In genomic region chr1:26788836-26789611, GRCh38 we compare ENCODE assay signal across 8 cellular contexts. TPM values are rescaled to one million over a fixed set of nuclear protein-coding genes. Genes with fewer than 3 reads are reported as not detected.
DNase-seq lines count a peak whose midpoint lies in the region; ATAC-seq and TF ChIP-seq lines count a peak whose summit lies in the region.

No MANE protein-coding gene starts in this region.

- peak overlapping the region; percentile 98 for H2AFZ ChIP-seq in PC-3 (ENCODE audit: low read length)

- no peaks in the 10 kb centered on the region for H3K9me2 ChIP-seq in PC-3 (replicated peaks; ENCODE audit: low read length)

- TSS peak; percentile 30 for BruUV-seq in PC-3 (replicated peaks; lab: Mats Ljungman, UMichigan)

- peaks cover 72% of the 10 kb centered on the region for H3K4me1 Mint-ChIP-seq in activated T-cell treated with anti-CD3 and anti-CD28 coated beads, Interleukin-2, amount 50 U/mL, for 4 hours (ENCODE audit: low read depth)

- peak overlapping the region; percentile 96 for H3K4me3 ChIP-seq in Jurkat, Clone E6-1 (ENCODE audit: low read length)
- H3K4me3 ChIP-seq in PC-3 (ENCODE audit: low read length) (peak overlapping the region; percentile 77), esophagus muscularis mucosa (peak overlapping the region; percentile 67 to 90 (median 72)), muscle layer of duodenum (ENCODE audit: low read depth in 1 of 2, low read length in 2 of 2) (peak overlapping the region; percentile 83 to 87)

- peak overlapping the region; percentile 92 for H3K4me2 ChIP-seq in PC-3 (ENCODE audit: low read length)

- peaks cover 13% of the 10 kb centered on the region for H3K36me3 Mint-ChIP-seq in activated T-cell treated with anti-CD3 and anti-CD28 coated beads, Interleukin-2, amount 50 U/mL, for 4 hours (ENCODE audit: insufficient read depth)

- H3K27me3 ChIP-seq in PC-3 (ENCODE audit: low read length) = no peaks in the 10 kb centered on the region
- H3K27me3 ChIP-seq in esophagus muscularis mucosa = no peaks in the 10 kb centered on the region
- no peaks in the 10 kb centered on the region for H3K27me3 ChIP-seq in muscle layer of duodenum (ENCODE audit: low read depth, low read length)

- peak overlapping the region; percentile 99 for H3K4me3 Mint-ChIP-seq in activated T-cell treated with anti-CD3 and anti-CD28 coated beads, Interleukin-2, amount 50 U/mL, for 4 hours

- TF ChIP-seq POLR2A in esophagus muscularis mucosa (IDR thresholded peaks at IDR 0.05; ENCODE audit: low read depth) = no peak

- H3K79me2 ChIP-seq in PC-3 (ENCODE audit: low read length) = peaks cover 8% of the 10 kb centered on the region; the same call in 1 of the 2 replicates

- peak overlapping the region; percentile 90 for H3K27ac ChIP-seq in PC-3 (ENCODE audit: low read length)
- H3K27ac ChIP-seq in esophagus muscularis mucosa (replicated peaks in 1 of 4) = peak overlapping the region; percentile 90 to 98 (median 98)
- peak overlapping the region; percentile 99 for H3K27ac ChIP-seq in muscle layer of duodenum (ENCODE audit: low read length)

- 1% methylated on average over 19 of the region's 19 CpGs for WGBS in esophagus muscularis mucosa

- POLR2A ChIA-PET in PC-3 (lab: Charles Lee; ENCODE audit: unreplicated experiment) = interaction anchor here (0.6 to 1.2 kb wide), 2 partner anchors 96 to 189 kb away, joined by 5 to 9 read pairs; no protein-coding TSS in a partner anchor

- peak; percentile 86 for DNase-seq in Jurkat, Clone E6-1 (ENCODE audit: low read depth, low spot score)
- DNase-seq in PC-3 (peak; percentile 90), esophagus muscularis mucosa (ENCODE audit: extremely low spot score) (peak; percentile 95)
- DNase-seq in activated T-cell treated with anti-CD3 and anti-CD28 coated beads, Interleukin-2, amount 50 U/mL, for 4 hours = peak; percentile 86
- peak; percentile 65 for DNase-seq in stimulated activated CD8-positive, alpha-beta memory T cell treated with anti-CD3 and anti-CD28 coated beads, Interleukin-7, amount 100 ng/mL, for 24 hours (ENCODE audit: low read depth)

- TF ChIP-seq CTCF in PC-3 (conservative IDR thresholded peaks at IDR 0.05; ENCODE audit: low read depth, low read length) = peak; percentile 96
- peak; percentile 94 to 99 (median 97) for TF ChIP-seq CTCF in esophagus muscularis mucosa (IDR thresholded peaks at IDR 0.05)

- H3K36me3 ChIP-seq in ES-I3 (ENCODE audit: insufficient read depth, low read length) = peaks cover 4% of the 10 kb centered on the region; the same call in 1 of the 2 replicates
- no peaks in the 10 kb centered on the region for H3K36me3 ChIP-seq in PC-3 (ENCODE audit: low read depth, low read length)
- H3K36me3 ChIP-seq in esophagus muscularis mucosa = peaks cover 1 to 23% (median 7%) of the 10 kb centered on the region in 4 donors
- peaks cover 5 to 16% of the 10 kb centered on the region in 2 donors for H3K36me3 ChIP-seq in muscle layer of duodenum (ENCODE audit: control insufficient read depth in 1 of 2, insufficient read depth in 2 of 2, low read length in 2 of 2)

- H3K9ac ChIP-seq in ES-I3 (ENCODE audit: low read depth, low read length) = peak overlapping the region; percentile 89
- peak overlapping the region; percentile 93 for H3K9ac ChIP-seq in PC-3 (ENCODE audit: low read length)

- H3K9me3 ChIP-seq in ES-I3 (ENCODE audit: control insufficient read depth, insufficient read depth, low read length) = no peaks in the 10 kb centered on the region
- H3K9me3 ChIP-seq in PC-3 (ENCODE audit: low read length) = no peaks in the 10 kb centered on the region
- H3K9me3 ChIP-seq in esophagus muscularis mucosa = no peaks in the 10 kb centered on the region
- no peaks in the 10 kb centered on the region for H3K9me3 ChIP-seq in muscle layer of duodenum (ENCODE audit: control insufficient read depth in 1 of 2, low read length in 2 of 2)

- no peak for TF ChIP-seq EP300 in esophagus muscularis mucosa (IDR thresholded peaks at IDR 0.05)

- no peaks in the 10 kb centered on the region for H3K27me3 Mint-ChIP-seq in activated T-cell treated with anti-CD3 and anti-CD28 coated beads, Interleukin-2, amount 50 U/mL, for 4 hours (ENCODE audit: low read depth)

- CTCF ChIA-PET in PC-3 (lab: Charles Lee) = interaction anchor here (0.5 to 2.4 kb wide), 9 partner anchors 10 to 285 kb away, joined by 3 to 44 read pairs (median 5); no protein-coding TSS in a partner anchor

- H3K4me1 ChIP-seq in ES-I3 (ENCODE audit: insufficient read depth, low read length) (peaks cover 15% of the 10 kb centered on the region), PC-3 (ENCODE audit: insufficient read depth, low read length) (peaks cover 38% of the 10 kb centered on the region), esophagus muscularis mucosa (peaks cover 35 to 62% (median 48%) of the 10 kb centered on the region in 4 donors), muscle layer of duodenum (ENCODE audit: control insufficient read depth in 1 of 2, insufficient read depth in 2 of 2, low read length in 2 of 2) (peaks cover 19 to 37% of the 10 kb centered on the region in 2 donors)

- no peaks in the 10 kb centered on the region for H3K9me3 Mint-ChIP-seq in activated T-cell treated with anti-CD3 and anti-CD28 coated beads, Interleukin-2, amount 50 U/mL, for 4 hours

- H4K20me1 ChIP-seq in PC-3 (ENCODE audit: low read length) = no peaks in the 10 kb centered on the region

- intact Hi-C loops in PC-3 (cut with micrococcal nuclease) = loop anchor here (1.0 to 5.0 kb wide), 4 partner anchors 73 to 187 kb away; partner anchors contain the start of gene SFN
- intact Hi-C loops in esophagus muscularis mucosa (cut with DNase I) = loop anchor here (2.0 to 10.0 kb wide), 4 partner anchors 64 to 186 kb away; no protein-coding TSS in a partner anchor

- peaks cover 4% of the 10 kb centered on the region for H3F3A ChIP-seq in PC-3 (ENCODE audit: low read length, unreplicated experiment)

- peak; percentile 43 for ATAC-seq in PC-3
- ATAC-seq in activated T-cell treated with anti-CD3 and anti-CD28 coated beads, Interleukin-2, amount 50 U/mL, for 4 hours = peak; percentile 30 to 37
- no peak for ATAC-seq in HG03520 (IDR thresholded peaks at IDR 0.05; ENCODE audit: unreplicated experiment)

RNA-seq across cellular contexts. Expression of gene PIGV, which starts 1.3 kb away (rescaled TPM):
- polyA plus RNA-seq in Jurkat, Clone E6-1 (2012; ENCODE audit: insufficient read depth, insufficient read length) = 9.3 TPM
- total RNA-seq in PC-3 (2014; rRNA removed) (6.0 and 8.8 TPM in 2 replicates), esophagus muscularis mucosa (10 to 100 TPM; 11.8 to 15.2 (median 13.7) TPM)
- 10 to 100 TPM in 2 of 3 donors, 1 to 10 TPM in 1; 8.4 to 11.2 (median 10.4) TPM for total RNA-seq in activated T-cell treated with anti-CD3 and anti-CD28 coated beads, Interleukin-2, amount 50 U/mL, for 4 hours

RNA-seq across cellular contexts. Expression of gene ZDHHC18, which starts 37.5 kb away (rescaled TPM):
- 42.1 TPM for polyA plus RNA-seq in Jurkat, Clone E6-1 (2012; ENCODE audit: insufficient read depth, insufficient read length)
- total RNA-seq in PC-3 (2014; rRNA removed) (18.1 and 26.9 TPM in 2 replicates), esophagus muscularis mucosa (10 to 100 TPM in 3 of 4 donors, 1 to 10 TPM in 1; 9.6 to 31.7 (median 20.8) TPM)
- 10 to 100 TPM; 66.1 to 76.8 (median 71.8) TPM for total RNA-seq in activated T-cell treated with anti-CD3 and anti-CD28 coated beads, Interleukin-2, amount 50 U/mL, for 4 hours
